ENCODE assay signal across 14 cellular contexts in the genomic region with DNA sequence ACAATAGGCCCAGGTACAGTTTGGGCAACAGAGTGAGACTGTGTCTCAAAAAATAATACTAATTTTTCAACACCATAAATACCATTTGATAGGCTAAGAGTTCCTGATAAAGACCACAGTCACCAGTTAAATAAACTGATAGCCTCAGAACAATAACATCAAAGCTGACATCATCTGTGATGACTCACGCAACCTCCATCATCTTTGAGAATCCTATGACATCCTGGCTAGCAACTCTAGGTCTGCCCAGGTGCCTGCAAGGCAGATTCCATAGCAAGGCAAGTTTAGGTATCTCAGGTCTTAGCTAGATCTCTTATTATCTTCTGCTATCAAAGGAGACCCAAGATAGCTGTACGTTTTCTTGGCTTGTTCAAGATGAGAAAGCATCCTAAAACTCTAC. TPM values are rescaled to one million over a fixed set of nuclear protein-coding genes. Genes with fewer than 3 reads are reported as not detected.
DNase-seq lines count a peak whose midpoint lies in the region; FAIRE-seq and TF ChIP-seq lines count a peak whose summit lies in the region.
"Had no signal": no experiment of that assay in that cellular context is flagged by ENCODE, and none has a peak within 500 bp of the region (broad histone marks: within the 10 kb centered on the region; RNA-seq: fewer than 3 reads in every experiment).

No MANE protein-coding gene starts in this region.

- 72% methylated on average over 2 of the region's 2 CpGs for WGBS in mammary epithelial cell (ENCODE audit: low coverage, missing lambda C conversion rate)
- 91% methylated on average over 2 of the region's 2 CpGs for WGBS in hepatocyte (ENCODE audit: low lambda C conversion rate, missing lambda C conversion rate)

- H3K4me1 ChIP-seq in mammary epithelial cell (ENCODE audit: insufficient read depth, low read length), result peaks cover 2% of the 10 kb centered on the region
- H3K4me1 ChIP-seq in hepatocyte (ENCODE audit: insufficient read depth), result no peaks in the 10 kb centered on the region
- H3K4me1 ChIP-seq: BLaER1 had no signal

- H3K27me3 ChIP-seq in mammary epithelial cell (ENCODE audit: insufficient read depth, low read length) (no peaks in the 10 kb centered on the region), kidney epithelial cell (ENCODE audit: control insufficient read depth, insufficient read depth, low read length) (no peaks in the 10 kb centered on the region), hepatocyte (no peaks in the 10 kb centered on the region)
- H3K27me3 ChIP-seq: BLaER1 had no signal

- no peaks in the 10 kb centered on the region for H4K20me1 ChIP-seq in mammary epithelial cell (ENCODE audit: insufficient read depth, low read length)
- H4K20me1 ChIP-seq in hepatocyte (ENCODE audit: insufficient read depth, poor library complexity, severe bottlenecking), result no peaks in the 10 kb centered on the region
- H4K20me1 ChIP-seq: BLaER1 had no signal

- CTCF ChIA-PET in mammary epithelial cell (lab: Charles Lee; ENCODE audit: low non-redundant PET), result no interaction called here

- H3K4me2 ChIP-seq in mammary epithelial cell (ENCODE audit: insufficient read depth, low read depth, low read length) (no peak overlapping the region), hepatocyte (no peak overlapping the region)
- H3K4me2 ChIP-seq: BLaER1 had no signal

- no TSS peak for BruUV-seq in mammary epithelial cell (replicated peaks; lab: Mats Ljungman, UMichigan)

- no peak overlapping the region for H3K9ac ChIP-seq in mammary epithelial cell (ENCODE audit: insufficient read depth, low read length)
- H3K9ac ChIP-seq: BLaER1 had no signal

- peak; percentile 65 for DNase-seq in DMS53 treated with DMSO at 0.1 percent for 48 hours (lab: John Stamatoyannopoulos, UW; ENCODE audit: unreplicated experiment)
- DNase-seq in HTR-8/SVneo (ENCODE audit: insufficient read length, low spot score), result peak; percentile 31
- DNase-seq in mammary epithelial cell, result peak; percentile 82
- DNase-seq in kidney epithelial cell (ENCODE audit: low read depth), result peak; percentile 37
- DNase-seq in OCI-M1 (lab: John Stamatoyannopoulos, UW), result no peak
- no peak for DNase-seq in hepatocyte (ENCODE audit: low spot score)
- no peak for DNase-seq in SHP77 (lab: John Stamatoyannopoulos, UW)
- no peak for DNase-seq in GM12891 (ENCODE audit: insufficient read length, low spot score)
- DNase-seq: activated naive CD4-positive, alpha-beta T cell treated with Interleukin-2 at 50 U/mL for 16 hours; NCI-H1092 treated with DMSO at 0.1 percent for 48 hours; NCI-H524 treated with DMSO at 0.1 percent for 48 hours; T1000 had no signal

- H2AFZ ChIP-seq in mammary epithelial cell (ENCODE audit: low read depth, low read length), result no peak overlapping the region
- H2AFZ ChIP-seq in hepatocyte, result no peak overlapping the region

- dilution Hi-C loops in mammary epithelial cell (cut with HindIII; ENCODE audit: low sequenced_read_pairs), result no loop called here

- H3K27ac ChIP-seq in mammary epithelial cell (ENCODE audit: insufficient read depth, low read depth, low read length) (no peak overlapping the region), hepatocyte (no peak overlapping the region)
- H3K27ac ChIP-seq: BLaER1 had no signal

- H3K36me3 ChIP-seq in mammary epithelial cell (ENCODE audit: insufficient read depth, low read length), result no peaks in the 10 kb centered on the region
- no peaks in the 10 kb centered on the region for H3K36me3 ChIP-seq in kidney epithelial cell (ENCODE audit: control insufficient read depth, insufficient read depth, low read length)
- no peaks in the 10 kb centered on the region for H3K36me3 ChIP-seq in hepatocyte (replicated peaks; ENCODE audit: insufficient read depth, low read depth)

- intact Hi-C loops in mammary epithelial cell (cut with micrococcal nuclease), result no loop called here

- H3K9me3 ChIP-seq in mammary epithelial cell (replicated peaks; ENCODE audit: insufficient read depth, low read length), result no peaks in the 10 kb centered on the region
- no peaks in the 10 kb centered on the region for H3K9me3 ChIP-seq in hepatocyte (ENCODE audit: low read depth)
- H3K9me3 ChIP-seq: BLaER1 had no signal

- in situ Hi-C loops in mammary epithelial cell (cut with MboI; ENCODE audit: low sequenced_read_pairs in 2 of 2), result loop anchor here in 1 of 2 donors (10.0 kb wide), 1 partner anchor 296 kb away; a partner anchor contains a TSS

- no peak overlapping the region for H3K4me3 ChIP-seq in mammary epithelial cell (replicated peaks in 1 of 3; ENCODE audit: insufficient read depth in 1 of 3, low read depth in 2 of 3, low read length in 3 of 3)
- no peak overlapping the region for H3K4me3 ChIP-seq in kidney epithelial cell (ENCODE audit: low read depth, low read length)
- no peak overlapping the region for H3K4me3 ChIP-seq in hepatocyte
- H3K4me3 ChIP-seq: BLaER1 had no signal

- H3K9me2 ChIP-seq in hepatocyte (replicated peaks; ENCODE audit: insufficient read depth), result no peaks in the 10 kb centered on the region

- TF ChIP-seq CTCF in mammary epithelial cell (conservative IDR thresholded peaks at IDR 0.05 in 1 of 2, IDR thresholded peaks at IDR 0.05 in 1 of 2; ENCODE audit: extremely low read depth in 1 of 2, insufficient read depth in 1 of 2, low read depth in 1 of 2, low read length in 2 of 2) (no peak), kidney epithelial cell (IDR thresholded peaks at IDR 0.05; ENCODE audit: insufficient read depth, low read length, poor library complexity, severe bottlenecking) (no peak), hepatocyte (IDR thresholded peaks at IDR 0.05; ENCODE audit: poor library complexity) (no peak)

- no peaks in the 10 kb centered on the region for H3K79me2 ChIP-seq in mammary epithelial cell (ENCODE audit: insufficient read depth, low read length)
- no peaks in the 10 kb centered on the region for H3K79me2 ChIP-seq in hepatocyte

- no peak for TF ChIP-seq POLR2A in GM12891 (IDR thresholded peaks at IDR 0.05; ENCODE audit: low read depth, low read length)

- FAIRE-seq in HTR-8/SVneo (lab: Jason Lieb, UNC) (no peak), GM12891 (lab: Jason Lieb, UNC) (no peak)
- FAIRE-seq: H1 had no signal

TF ChIP-seq in GM12891, 5 proteins besides CTCF, POLR2A, EP300 and RAD21:
- TF ChIP-seq SPI1 (IDR thresholded peaks at IDR 0.05; ENCODE audit: low read depth, low read length) (no peak), TAF1 (IDR thresholded peaks at IDR 0.05; ENCODE audit: low read depth, low read length) (no peak), POLR2AphosphoS5 (IDR thresholded peaks at IDR 0.05; ENCODE audit: low read depth, low read length) (no peak), PAX5 (IDR thresholded peaks at IDR 0.05; ENCODE audit: insufficient read depth, low read length, severe bottlenecking) (no peak), POU2F2 (IDR thresholded peaks at IDR 0.05; ENCODE audit: low read depth, low read length) (no peak)
TF ChIP-seq in GM12891: peak in this region for 0.

RNA-seq across cellular contexts. Expression of a gene that starts 30.5 kb away (rescaled TPM):
- total RNA-seq in mammary epithelial cell (10 to 100 TPM; 28.5 to 47.0 TPM), kidney epithelial cell (25.5 and 26.4 TPM in 2 replicates), hepatocyte (22.9 and 24.9 TPM in 2 replicates)
- polyA plus RNA-seq in mammary epithelial cell (20.7 TPM), hepatocyte (22.4 and 31.2 TPM in 2 replicates)
- 51.9 TPM for polyA minus RNA-seq in mammary epithelial cell
- 22.3 TPM for polyA plus RNA-seq in GM12891 (2012; ENCODE audit: low read depth, missing spikeins)

RNA-seq across cellular contexts. Expression of a gene that starts 47.3 kb away (rescaled TPM):
- total RNA-seq in mammary epithelial cell (10 to 100 TPM; 30.6 to 31.7 TPM), kidney epithelial cell (39.9 and 46.3 TPM in 2 replicates), hepatocyte (34.8 and 43.3 TPM in 2 replicates)
- polyA plus RNA-seq in mammary epithelial cell (38.5 TPM), hepatocyte (23.9 and 28.6 TPM in 2 replicates)
- 91.8 TPM for polyA minus RNA-seq in mammary epithelial cell
- 13.8 TPM for polyA plus RNA-seq in GM12891 (2012; ENCODE audit: low read depth, missing spikeins)

Comparison
In these comparisons a context has a peak if more than half of its experiments do, and no peak if none do; other contexts are left out.
1. DNase-seq: peak in DMS53 treated with DMSO at 0.1 percent for 48 hours (single experiment), HTR-8/SVneo (single experiment), mammary epithelial cell (single experiment) and kidney epithelial cell (single experiment); none in OCI-M1 (single experiment), hepatocyte (single experiment), SHP77 (0 of 2) and GM12891 (single experiment).